16 cellular contexts compared by ENCODE assay signal in the genomic region with DNA sequence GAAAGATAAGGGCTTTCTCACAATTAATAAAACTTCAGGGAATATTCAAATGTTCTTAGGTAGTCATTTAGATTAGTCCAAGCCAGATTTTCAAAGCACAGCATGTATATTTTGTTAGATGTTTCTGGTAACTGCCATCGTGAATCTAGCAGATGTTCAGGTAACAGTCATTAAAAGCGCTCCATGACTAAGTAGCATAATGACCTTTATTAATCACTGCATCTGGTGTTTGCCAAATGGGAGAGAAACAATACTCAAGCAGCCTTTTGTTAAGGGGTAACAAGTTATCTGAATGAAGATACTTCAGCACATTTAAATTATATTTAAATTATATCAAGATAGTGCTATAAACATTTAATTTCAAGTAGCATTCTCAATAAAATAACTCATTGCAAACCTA. TPM values are rescaled to one million over a fixed set of nuclear protein-coding genes. Genes with fewer than 3 reads are reported as not detected.
DNase-seq lines count a peak whose midpoint lies in the region; FAIRE-seq and TF ChIP-seq lines count a peak whose summit lies in the region.
"Had no signal": no experiment of that assay in that cellular context is flagged by ENCODE, and none has a peak within 500 bp of the region (broad histone marks: within the 10 kb centered on the region; RNA-seq: fewer than 3 reads in every experiment).

No MANE protein-coding gene starts in this region.

- no TSS peak for BruUV-seq in endothelial cell of umbilical vein (replicated peaks; lab: Mats Ljungman, UMichigan)

- no peaks in the 10 kb centered on the region for H3K9me1 ChIP-seq in endothelial cell of umbilical vein (replicated peaks; ENCODE audit: control insufficient read depth, extremely low read depth, insufficient read depth, low read length)

- no peak overlapping the region for H3K27ac ChIP-seq in endothelial cell of umbilical vein (ENCODE audit: insufficient read depth, low read depth, low read length)

- dilution Hi-C loops in endothelial cell of umbilical vein (cut with MboI; ENCODE audit: extremely low pct_ligation_motif_present, low sequenced_read_pairs), result no loop called here

- H3K79me2 ChIP-seq in endothelial cell of umbilical vein (ENCODE audit: control insufficient read depth, insufficient read depth, low read length), result peaks cover 51% of the 10 kb centered on the region

- no peak for TF ChIP-seq POLR2A in endothelial cell of umbilical vein (IDR thresholded peaks at IDR 0.05; ENCODE audit: low read depth, low read length)

- POLR2A ChIA-PET in endothelial cell of umbilical vein (lab: Charles Lee), result interaction anchor here (0.6 kb wide), 2 partner anchors 10 to 52 kb away, joined by 4 to 5 read pairs; no protein-coding TSS in a partner anchor

- no peak for FAIRE-seq in endothelial cell of umbilical vein (lab: Jason Lieb, UNC)

- no peaks in the 10 kb centered on the region for H3K36me3 ChIP-seq in endothelial cell of umbilical vein (ENCODE audit: control insufficient read depth in 2 of 2, extremely low read depth in 1 of 2, insufficient read depth in 2 of 2, low read length in 2 of 2)
- H3K36me3 ChIP-seq: MG63 had no signal

- no peak overlapping the region for H2AFZ ChIP-seq in endothelial cell of umbilical vein (ENCODE audit: low read depth, low read length)

- H3K9ac ChIP-seq in endothelial cell of umbilical vein (replicated peaks; ENCODE audit: extremely low read depth, insufficient read depth, low read length), result no peak overlapping the region

- no peaks in the 10 kb centered on the region for H3K4me1 ChIP-seq in endothelial cell of umbilical vein (ENCODE audit: control insufficient read depth, extremely low read depth, insufficient read depth, low read length)

- DNase-seq in NCI-H82 (lab: John Stamatoyannopoulos, UW) (peak; percentile 47), NCI-H82 treated with DMSO at 0.1 percent for 48 hours (lab: John Stamatoyannopoulos, UW; ENCODE audit: unreplicated experiment) (no peak), NCI-H69 (lab: John Stamatoyannopoulos, UW) (peak; percentile 7), endothelial cell of umbilical vein (ENCODE audit: low read depth, low spot score) (peak; percentile 44), progenitor cell of endocrine pancreas (ENCODE audit: low spot score, unreplicated experiment) (no peak), type B pancreatic cell (ENCODE audit: extremely low spot score, unreplicated experiment) (no peak), activated T-cell treated with anti-CD3 and anti-CD28 coated beads for 4 hours (no peak), HK-2 (ENCODE audit: unreplicated experiment) (no peak)
- DNase-seq: AML-193; CD4-positive, CD25-positive, alpha-beta regulatory T cell; KG1; MG63; NCI-H1092 treated with DMSO at 0.1 percent for 48 hours; NCI-H2081 treated with DMSO at 0.1 percent for 48 hours; NCI-H226; SIG-M5 had no signal

- H4K20me1 ChIP-seq in endothelial cell of umbilical vein (replicated peaks; ENCODE audit: control insufficient read depth, extremely low read depth, insufficient read depth, low read length), result peaks cover 10% of the 10 kb centered on the region

- H3K27ac Mint-ChIP-seq in progenitor cell of endocrine pancreas (peak overlapping the region; percentile 68), type B pancreatic cell (no peak overlapping the region)
- H3K27ac Mint-ChIP-seq: CD4-positive, CD25-positive, alpha-beta regulatory T cell had no signal

- H3K9me3 ChIP-seq in endothelial cell of umbilical vein (replicated peaks; ENCODE audit: control insufficient read depth, insufficient read depth, low read length), result no peaks in the 10 kb centered on the region
- H3K9me3 ChIP-seq: MG63 had no signal

- no peak overlapping the region for H3K4me3 Mint-ChIP-seq in progenitor cell of endocrine pancreas (ENCODE audit: low read depth)
- H3K4me3 Mint-ChIP-seq in type B pancreatic cell, result no peak overlapping the region
- H3K4me3 Mint-ChIP-seq: CD4-positive, CD25-positive, alpha-beta regulatory T cell had no signal

- intact Hi-C loops in endothelial cell of umbilical vein (cut with micrococcal nuclease), result no loop called here

- H3K27me3 ChIP-seq in endothelial cell of umbilical vein (ENCODE audit: control insufficient read depth in 2 of 2, insufficient read depth in 2 of 2, low read length in 2 of 2), result no peaks in the 10 kb centered on the region
- H3K27me3 ChIP-seq: MG63 had no signal

- CTCF ChIA-PET in endothelial cell of umbilical vein (lab: Charles Lee), result interaction anchor here (1.0 kb wide), 1 partner anchor 161 kb away, joined by 3 read pairs; no protein-coding TSS in a partner anchor

- H3K4me3 ChIP-seq in endothelial cell of umbilical vein (replicated peaks in 1 of 3; ENCODE audit: insufficient read depth in 1 of 3, low read depth in 1 of 3, low read length in 3 of 3), result no peak overlapping the region
- H3K4me3 ChIP-seq: MG63 had no signal

- TF ChIP-seq CTCF in endothelial cell of umbilical vein (IDR thresholded peaks at IDR 0.05; ENCODE audit: extremely low read depth in 1 of 2, insufficient read depth in 1 of 2, low read depth in 1 of 2, low read length in 2 of 2) (no peak), progenitor cell of endocrine pancreas (IDR thresholded peaks at IDR 0.05; ENCODE audit: unreplicated experiment) (no peak), type B pancreatic cell (conservative IDR thresholded peaks at IDR 0.05) (no peak)

- H3K4me1 Mint-ChIP-seq in progenitor cell of endocrine pancreas (ENCODE audit: low read depth), result peaks cover 38% of the 10 kb centered on the region
- peaks cover 20% of the 10 kb centered on the region for H3K4me1 Mint-ChIP-seq in type B pancreatic cell (ENCODE audit: unreplicated experiment)

- H3K27me3 Mint-ChIP-seq in progenitor cell of endocrine pancreas (no peaks in the 10 kb centered on the region), type B pancreatic cell (no peaks in the 10 kb centered on the region)

- H3K9me3 Mint-ChIP-seq in progenitor cell of endocrine pancreas (ENCODE audit: low read depth) (peaks cover 2% of the 10 kb centered on the region), type B pancreatic cell (no peaks in the 10 kb centered on the region)
- H3K9me3 Mint-ChIP-seq: CD4-positive, CD25-positive, alpha-beta regulatory T cell had no signal

- H3K4me2 ChIP-seq in endothelial cell of umbilical vein (ENCODE audit: insufficient read depth, low read length), result no peak overlapping the region

- H3K36me3 Mint-ChIP-seq in progenitor cell of endocrine pancreas (ENCODE audit: insufficient read depth), result peaks cover 7% of the 10 kb centered on the region
- H3K36me3 Mint-ChIP-seq in type B pancreatic cell, result peaks cover 27% of the 10 kb centered on the region
- H3K36me3 Mint-ChIP-seq: CD4-positive, CD25-positive, alpha-beta regulatory T cell had no signal

TF ChIP-seq in endothelial cell of umbilical vein, 7 proteins besides CTCF, POLR2A, EP300 and RAD21:
- TF ChIP-seq POLR2AphosphoS5 (IDR thresholded peaks at IDR 0.05; ENCODE audit: insufficient read depth, low read depth, low read length), result no peak
- TF ChIP-seq JUN (IDR thresholded peaks at IDR 0.05; ENCODE audit: borderline replicate concordance, insufficient read depth, insufficient read length, low read depth), result no peak
- TF ChIP-seq, protein P1, sequence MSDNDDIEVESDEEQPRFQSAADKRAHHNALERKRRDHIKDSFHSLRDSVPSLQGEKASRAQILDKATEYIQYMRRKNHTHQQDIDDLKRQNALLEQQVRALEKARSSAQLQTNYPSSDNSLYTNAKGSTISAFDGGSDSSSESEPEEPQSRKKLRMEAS (IDR thresholded peaks at IDR 0.05; ENCODE audit: insufficient read depth, insufficient read length), result no peak
- TF ChIP-seq MYC (IDR thresholded peaks at IDR 0.05; ENCODE audit: low read depth, low read length), result no peak
- no peak for TF ChIP-seq GATA2 (IDR thresholded peaks at IDR 0.05; ENCODE audit: insufficient read depth, insufficient read length, low read depth, low read length)
- no peak for TF ChIP-seq EZH2 (IDR thresholded peaks at IDR 0.05; ENCODE audit: borderline replicate concordance, low read depth, low read length, severe bottlenecking)
- no peak for TF ChIP-seq FOS (IDR thresholded peaks at IDR 0.05; ENCODE audit: borderline replicate concordance, insufficient read depth, low read length)

RNA-seq across cellular contexts. Expression of a gene that starts 47.5 kb away (rescaled TPM):
- total RNA-seq in endothelial cell of umbilical vein, result 26.9 and 29.2 TPM in 2 replicates
- polyA plus RNA-seq in endothelial cell of umbilical vein, result 11.0 and 13.5 TPM in 2 replicates
- polyA plus RNA-seq in endothelial cell of umbilical vein (2011; cell fraction: cytosol; rRNA removed), result 13.5 and 13.8 TPM in 2 replicates
- polyA plus RNA-seq in endothelial cell of umbilical vein (2011; cell fraction: nucleus; rRNA removed), result 24.6 and 28.5 TPM in 2 replicates
- 17.1 and 19.4 TPM in 2 replicates for polyA plus RNA-seq in endothelial cell of umbilical vein (2012)
- polyA minus RNA-seq in endothelial cell of umbilical vein, result 21.6 and 25.7 TPM in 2 replicates
- 3.6 TPM for polyA minus RNA-seq in endothelial cell of umbilical vein (2011; cell fraction: cytosol; rRNA and poly(A)+ RNA removed)
- 38.7 and 46.7 TPM in 2 replicates for polyA minus RNA-seq in endothelial cell of umbilical vein (2011; cell fraction: nucleus; rRNA and poly(A)+ RNA removed)
- 37.3 and 39.2 TPM in 2 replicates for total RNA-seq in progenitor cell of endocrine pancreas
- 29.6 and 33.3 TPM in 2 replicates for total RNA-seq in type B pancreatic cell (ENCODE audit: low replicate concordance)

Comparison
In these comparisons a context has a peak if more than half of its experiments do, and no peak if none do; other contexts are left out.
1. DNase-seq: peak in NCI-H82 (single experiment), NCI-H69 (single experiment) and endothelial cell of umbilical vein (single experiment); none in NCI-H82 treated with DMSO at 0.1 percent for 48 hours (single experiment), progenitor cell of endocrine pancreas (single experiment), type B pancreatic cell (single experiment), activated T-cell treated with anti-CD3 and anti-CD28 coated beads for 4 hours (single experiment) and HK-2 (single experiment).